In the genomic region with DNA sequence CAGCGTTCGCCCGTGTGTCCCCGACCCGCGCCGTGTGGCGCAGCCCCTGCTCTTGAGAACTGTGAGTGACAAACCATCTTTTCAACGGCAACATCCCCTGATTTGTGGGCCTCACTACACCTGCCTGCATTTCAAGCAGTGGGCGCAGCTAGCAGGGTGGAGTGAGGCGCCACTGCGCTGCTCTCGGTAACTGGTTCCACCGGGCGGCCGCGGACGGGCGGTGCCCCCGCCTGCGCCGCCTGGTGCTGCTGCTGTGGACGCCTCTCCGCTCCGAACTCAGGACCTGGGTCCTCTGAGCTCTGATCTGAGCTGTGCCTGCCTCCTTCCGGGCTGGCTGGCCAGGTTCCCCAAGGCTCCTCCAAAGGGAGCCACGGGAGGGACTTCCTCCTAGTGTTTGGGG, we compare ENCODE assay signal across 12 cellular contexts. TPM values are rescaled to one million over a fixed set of nuclear protein-coding genes. Genes with fewer than 3 reads are reported as not detected.
DNase-seq lines count a peak whose midpoint lies in the region; ATAC-seq and TF ChIP-seq lines count a peak whose summit lies in the region.
"Had no signal": no experiment of that assay in that cellular context is flagged by ENCODE, and none has a peak within 500 bp of the region (broad histone marks: within the 10 kb centered on the region; RNA-seq: fewer than 3 reads in every experiment).

No MANE protein-coding gene starts in this region.

- H3K27ac Mint-ChIP-seq in activated B cell treated with CpG ODN at 0.5 μM for 24 hours (peak overlapping the region; percentile 50), progenitor cell of endocrine pancreas (peak overlapping the region; percentile 76)
- H3K27ac Mint-ChIP-seq: activated CD4-positive, alpha-beta memory T cell treated with anti-CD3 and anti-CD28 coated beads for 36 hours had no signal

- H3K4me2 ChIP-seq in DND-41 (ENCODE audit: insufficient read depth, low read length) = no peak overlapping the region

- H3K4me3 Mint-ChIP-seq in activated B cell treated with CpG ODN at 0.5 μM for 24 hours = no peak overlapping the region
- H3K4me3 Mint-ChIP-seq in progenitor cell of endocrine pancreas (ENCODE audit: low read depth) = no peak overlapping the region

- H3K4me1 Mint-ChIP-seq in activated B cell treated with CpG ODN at 0.5 μM for 24 hours (peaks cover 10% of the 10 kb centered on the region), progenitor cell of endocrine pancreas (ENCODE audit: low read depth) (no peaks in the 10 kb centered on the region)

- H3K27ac ChIP-seq in DND-41 (ENCODE audit: low read length) (no peak overlapping the region), tibial nerve (no peak overlapping the region), vagina (no peak overlapping the region)
- H3K27ac ChIP-seq: epithelial cell of prostate had no signal

- H4K20me1 ChIP-seq in DND-41 (ENCODE audit: insufficient read depth, low read length) = no peaks in the 10 kb centered on the region

- CTCF ChIA-PET in activated B cell treated with CpG ODN at 0.5 μM for 24 hours (lab: Charles Lee) = no interaction called here

- POLR2A ChIA-PET in activated B cell treated with CpG ODN at 0.5 μM for 24 hours (lab: Charles Lee) = no interaction called here

- H3K27me3 Mint-ChIP-seq in activated B cell treated with CpG ODN at 0.5 μM for 24 hours (no peaks in the 10 kb centered on the region), progenitor cell of endocrine pancreas (peaks cover 28% of the 10 kb centered on the region)

- H3K27me3 ChIP-seq in DND-41 (ENCODE audit: insufficient read depth, low read length, poor library complexity) (no peaks in the 10 kb centered on the region), tibial nerve (peaks cover 0 to 24% of the 10 kb centered on the region in 2 donors), vagina (no peaks in the 10 kb centered on the region)

- H3K36me3 Mint-ChIP-seq in activated B cell treated with CpG ODN at 0.5 μM for 24 hours (ENCODE audit: low read depth) (no peaks in the 10 kb centered on the region), progenitor cell of endocrine pancreas (ENCODE audit: insufficient read depth) (no peaks in the 10 kb centered on the region)
- H3K36me3 Mint-ChIP-seq: activated CD4-positive, alpha-beta memory T cell treated with anti-CD3 and anti-CD28 coated beads for 36 hours had no signal

- 28 to 32% methylated on average over 27 of the region's 27 CpGs for WGBS in tibial nerve, 2 donors

- H3K36me3 ChIP-seq in DND-41 (ENCODE audit: insufficient read depth, low read length) = no peaks in the 10 kb centered on the region
- no peaks in the 10 kb centered on the region for H3K36me3 ChIP-seq in tibial nerve
- H3K36me3 ChIP-seq in vagina = no peaks in the 10 kb centered on the region

- TF ChIP-seq CTCF in DND-41 (IDR thresholded peaks at IDR 0.05; ENCODE audit: borderline replicate concordance, extremely low read depth, low read length, poor library complexity, severe bottlenecking) (no peak), activated B cell treated with CpG ODN at 0.5 μM for 24 hours (IDR thresholded peaks at IDR 0.05) (no peak), progenitor cell of endocrine pancreas (IDR thresholded peaks at IDR 0.05; ENCODE audit: unreplicated experiment) (no peak), tibial nerve (IDR thresholded peaks at IDR 0.05) (no peak), vagina (IDR thresholded peaks at IDR 0.05) (no peak)

- no peak overlapping the region for H3K9ac ChIP-seq in DND-41 (ENCODE audit: low read depth, low read length)

- intact Hi-C loops in activated B cell treated with CpG ODN at 0.5 μM for 24 hours (cut with micrococcal nuclease) (no loop called here), left ventricle myocardium superior (cut with micrococcal nuclease) (no loop called here), vagina (cut with DNase I) (no loop called here)

- H3K79me2 ChIP-seq in DND-41 (ENCODE audit: insufficient read depth, low read length) = no peaks in the 10 kb centered on the region

- H2AFZ ChIP-seq in DND-41 (ENCODE audit: low read depth, low read length) = no peak overlapping the region

- H3K9me3 ChIP-seq in DND-41 (ENCODE audit: insufficient read depth, low read length, severe bottlenecking) (no peaks in the 10 kb centered on the region), tibial nerve (no peaks in the 10 kb centered on the region), vagina (no peaks in the 10 kb centered on the region)

- no peak overlapping the region for H3K4me3 ChIP-seq in DND-41 (ENCODE audit: low read depth in 1 of 2, low read length in 2 of 2)
- no peak overlapping the region for H3K4me3 ChIP-seq in tibial nerve
- H3K4me3 ChIP-seq in vagina = no peak overlapping the region

- H3K9me3 Mint-ChIP-seq in activated B cell treated with CpG ODN at 0.5 μM for 24 hours (no peaks in the 10 kb centered on the region), progenitor cell of endocrine pancreas (ENCODE audit: low read depth) (no peaks in the 10 kb centered on the region)
- H3K9me3 Mint-ChIP-seq: activated CD4-positive, alpha-beta memory T cell treated with anti-CD3 and anti-CD28 coated beads for 36 hours had no signal

- DNase-seq in DND-41 (no peak), activated B cell treated with CpG ODN at 0.5 μM for 24 hours (no peak), left ventricle myocardium superior (no peak), progenitor cell of endocrine pancreas (ENCODE audit: low spot score, unreplicated experiment) (no peak), tibial nerve (ENCODE audit: low spot score in 2 of 2) (no peak), dedifferentiated amniotic fluid mesenchymal stem cell (ENCODE audit: extremely low spot score) (no peak), vagina (ENCODE audit: extremely low spot score in 2 of 2) (no peak)
- DNase-seq: activated CD4-positive, alpha-beta memory T cell treated with anti-CD3 and anti-CD28 coated beads for 36 hours; stimulated activated CD4-positive, alpha-beta T cell treated with anti-CD3 and anti-CD28 coated beads, Interleukin-2, amount 100 ng/mL, for 24 hours; T-helper 1 cell had no signal

- H3K4me1 ChIP-seq in DND-41 (ENCODE audit: insufficient read depth, low read length) (no peaks in the 10 kb centered on the region), tibial nerve (peaks cover 0 to 15% (median 6%) of the 10 kb centered on the region in 4 donors), vagina (peaks cover 18% of the 10 kb centered on the region)

- TF ChIP-seq EP300 in tibial nerve (IDR thresholded peaks at IDR 0.05) = no peak

- TF ChIP-seq POLR2A in tibial nerve (IDR thresholded peaks at IDR 0.05) = no peak
- TF ChIP-seq POLR2A in vagina (IDR thresholded peaks at IDR 0.05) = no peak

- ATAC-seq in DND-41 (ENCODE audit: insufficient read depth, low read depth) (peak; percentile 33; the same call in 1 of the 3 replicates), activated B cell treated with CpG ODN at 0.5 μM for 24 hours (ENCODE audit: low read depth) (no peak), left ventricle myocardium superior (peak; percentile 53), HG03280 (IDR thresholded peaks at IDR 0.05; ENCODE audit: unreplicated experiment) (no peak)

RNA-seq across cellular contexts. Expression of a gene that starts 5.9 kb away (rescaled TPM):
- total RNA-seq in activated B cell treated with CpG ODN at 0.5 μM for 24 hours = 1.3 and 2.5 TPM in 2 replicates
- not detected for total RNA-seq in left ventricle myocardium superior
- total RNA-seq in progenitor cell of endocrine pancreas = 0.73 and 1.3 TPM in 2 replicates
- 1 to 10 TPM; 1.3 to 5.1 (median 1.8) TPM for total RNA-seq in tibial nerve
- 19.9 TPM for total RNA-seq in vagina

Comparison
In these comparisons a context has a peak if more than half of its experiments do, and no peak if none do; other contexts are left out.
1. ATAC-seq: peak in DND-41 (single experiment) and left ventricle myocardium superior (single experiment); none in activated B cell treated with CpG ODN at 0.5 μM for 24 hours (single experiment) and HG03280 (single experiment).